ENCODE assay signal across 8 cellular contexts in the genomic region with DNA sequence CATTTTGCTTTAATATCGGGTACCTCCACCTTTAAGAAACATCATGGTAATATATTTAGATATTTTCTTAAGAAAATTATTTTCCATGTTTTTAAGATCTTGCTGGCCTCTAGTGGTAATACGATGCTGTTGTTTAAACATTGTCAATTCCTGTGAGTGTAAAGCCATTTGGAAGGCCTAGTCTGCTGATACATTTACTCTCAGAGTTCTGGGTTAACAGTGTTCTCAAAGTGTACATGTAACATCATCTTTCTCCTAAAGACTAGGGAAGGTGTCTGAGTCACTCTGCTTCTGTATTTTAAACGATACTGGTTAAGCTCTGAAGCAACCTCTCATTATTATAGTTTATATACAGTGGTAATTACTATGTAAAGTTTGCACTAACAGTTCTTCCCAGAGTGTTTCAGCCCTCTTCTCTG.
DNase-seq lines count a peak whose midpoint lies in the region; ATAC-seq, FAIRE-seq and TF ChIP-seq lines count a peak whose summit lies in the region.

No MANE protein-coding gene starts in this region.

- DNase-seq in GDM1 (lab: John Stamatoyannopoulos, UW) (peak; percentile 26), NCI-H446 treated with DMSO at 0.1 percent for 48 hours (lab: John Stamatoyannopoulos, UW) (peak; percentile 31), H1 (ENCODE audit: low read depth in 1 of 2, low spot score in 2 of 2) (no peak), neural crest cell (ENCODE audit: low read depth, low spot score) (no peak), NCI-H1436 treated with DMSO at 0.1 percent for 48 hours (lab: John Stamatoyannopoulos, UW) (no peak), occipital lobe (lab: John Stamatoyannopoulos, UW) (no peak), T-helper 1 cell (no peak)

- no peak overlapping the region for H3K4ac ChIP-seq in H1 (replicated peaks; ENCODE audit: insufficient read length, low read depth, low read length)

- POLR2A ChIA-PET in H1 (lab: Charles Lee; ENCODE audit: partially characterized antibody) = interaction anchor here (1.7 kb wide), 1 partner anchor 17 kb away, joined by 7 read pairs; no protein-coding TSS in a partner anchor

- no peak overlapping the region for H3K18ac ChIP-seq in H1 (ENCODE audit: extremely low read depth, low read length)

- no peak overlapping the region for H3K27ac Mint-ChIP-seq in neural crest cell (ENCODE audit: unreplicated experiment)

- H3K79me2 ChIP-seq in H1 (ENCODE audit: control insufficient read depth in 1 of 2, insufficient read depth in 2 of 2, low read length in 2 of 2) = peaks cover 0 to 57% of the 10 kb centered on the region in 2 experiments; a peak in 2 of 4 replicates

- no peaks in the 10 kb centered on the region for H3K9me3 Mint-ChIP-seq in neural crest cell

- no peak overlapping the region; the same call in 1 of the 2 replicates for H2BK20ac ChIP-seq in H1 (ENCODE audit: low read length)

- TF ChIP-seq POLR2A in H1 (IDR thresholded peaks at IDR 0.05; ENCODE audit: control extremely low read depth in 1 of 2, low read depth in 2 of 2, low read length in 2 of 2) = no peak

- no peak overlapping the region for H2BK15ac ChIP-seq in H1 (ENCODE audit: low read length)

- H3K56ac ChIP-seq in H1 (replicated peaks; ENCODE audit: insufficient read length, low read depth, low read length) = no peak overlapping the region

- H3K36me3 Mint-ChIP-seq in neural crest cell (ENCODE audit: low read depth) = peaks cover 7% of the 10 kb centered on the region

- peak overlapping the region; percentile 62; the same call in 1 of the 2 replicates for H2BK12ac ChIP-seq in H1 (ENCODE audit: low read depth, low read length)

- peaks cover 19% of the 10 kb centered on the region for H3K4me1 Mint-ChIP-seq in neural crest cell

- TF ChIP-seq CTCF in H1 (IDR thresholded peaks at IDR 0.05; ENCODE audit: control extremely low read depth in 1 of 3, insufficient read depth in 1 of 3, low read depth in 1 of 3, low read length in 3 of 3) (peak in 2 of 3 experiments; percentile 35 to 41; a peak in 2 of 4 replicates), neural crest cell (conservative IDR thresholded peaks at IDR 0.05) (peak; percentile 71)

- peak overlapping the region; percentile 73 for H4K5ac ChIP-seq in H1 (ENCODE audit: insufficient read length, low read depth, low read length)

- H3K27me3 Mint-ChIP-seq in neural crest cell (ENCODE audit: low read depth) = no peaks in the 10 kb centered on the region

- no peak for FAIRE-seq in H1 (lab: Jason Lieb, UNC)

- H3K27me3 ChIP-seq in H1 (replicated peaks in 1 of 4; ENCODE audit: control insufficient read depth in 3 of 4, extremely low read depth in 1 of 4, insufficient read depth in 3 of 4, low read length in 3 of 4) = no peaks in the 10 kb centered on the region

- no peaks in the 10 kb centered on the region for H3K36me3 ChIP-seq in H1 (ENCODE audit: control insufficient read depth in 2 of 4, insufficient read depth in 4 of 4, low read length in 3 of 4)

- no peak overlapping the region for H3K23ac ChIP-seq in H1 (ENCODE audit: insufficient read length)

- TF ChIP-seq RAD21 in H1 (IDR thresholded peaks at IDR 0.05 in 1 of 2, conservative IDR thresholded peaks at IDR 0.05 in 1 of 2; ENCODE audit: low read depth in 2 of 2, low read length in 2 of 2) = peak; percentile 54 to 56

- 8% methylated on average over 3 of the region's 3 CpGs; no CpG with 5 or more reads in 1 of the 2 experiments for WGBS in H1 (ENCODE audit: extremely low coverage in 1 of 2, insufficient coverage in 1 of 2, insufficient read length in 1 of 2, insufficient replicate concordance in 2 of 2, low coverage in 1 of 2, low lambda C conversion rate in 2 of 2, missing lambda C conversion rate in 1 of 2), 2 experiments

- peak overlapping the region in 1 of 4 experiments; percentile 53; a peak in 2 of 8 replicates for H3K4me3 ChIP-seq in H1 (ENCODE audit: extremely low read depth in 1 of 4, insufficient read depth in 2 of 4, low read depth in 3 of 4, low read length in 4 of 4)

- no peak for TF ChIP-seq EP300 in H1 (IDR thresholded peaks at IDR 0.05; ENCODE audit: borderline replicate concordance in 1 of 2, low read depth in 2 of 2, low read length in 2 of 2)

- H3K4me3 Mint-ChIP-seq in neural crest cell = no peak overlapping the region

- H3K4me1 ChIP-seq in H1 (replicated peaks in 1 of 4; ENCODE audit: control insufficient read depth in 3 of 4, insufficient read depth in 4 of 4, low read length in 3 of 4) = peaks cover 9 to 23% (median 12%) of the 10 kb centered on the region in 4 experiments; a peak in 6 of 7 replicates

- no peak overlapping the region for H4K8ac ChIP-seq in H1 (ENCODE audit: extremely low read depth, insufficient read depth, low read length)

- H3K23me2 ChIP-seq in H1 (ENCODE audit: low read depth, low read length) = no peaks in the 10 kb centered on the region

- H3K9ac ChIP-seq in H1 (replicated peaks in 1 of 4; ENCODE audit: extremely low read depth in 1 of 4, low read depth in 3 of 4, low read length in 3 of 4) = peak overlapping the region in 1 of 4 experiments; percentile 13; a peak in 2 of 7 replicates

- H3K27ac ChIP-seq in H1 (ENCODE audit: low read depth, low read length) = peak overlapping the region; percentile 58

- H4K91ac ChIP-seq in H1 (replicated peaks; ENCODE audit: insufficient read length, low read length) = peak overlapping the region; percentile 8

- H2BK120ac ChIP-seq in H1 (replicated peaks; ENCODE audit: low read depth, low read length) = peak overlapping the region; percentile 63

- H3K14ac ChIP-seq in H1 (ENCODE audit: insufficient read length) = no peak overlapping the region

- H3K4me2 ChIP-seq in H1 (ENCODE audit: insufficient read depth in 1 of 2, low read depth in 2 of 2, low read length in 2 of 2) = peak overlapping the region; percentile 57 to 64

- no peaks in the 10 kb centered on the region; the same call in 1 of the 2 replicates for H3K79me1 ChIP-seq in H1 (ENCODE audit: low read depth, low read length)

- H2BK5ac ChIP-seq in H1 (ENCODE audit: low read depth, low read length) = peak overlapping the region; percentile 54

- no peak overlapping the region for H2AFZ ChIP-seq in H1 (ENCODE audit: low read length)

- no peaks in the 10 kb centered on the region for H4K20me1 ChIP-seq in H1 (replicated peaks in 1 of 2; ENCODE audit: control insufficient read depth in 1 of 2, insufficient read depth in 2 of 2, low read length in 2 of 2)

- CTCF ChIA-PET in H1 (lab: Charles Lee; ENCODE audit: partially characterized antibody) = interaction anchor here (0.8 to 2.3 kb wide), 7 partner anchors 16 to 299 kb away, joined by 3 to 13 read pairs (median 4); no protein-coding TSS in a partner anchor

- H2AK5ac ChIP-seq in H1 (ENCODE audit: low read depth, low read length) = no peak overlapping the region

- ATAC-seq in GM19395 (IDR thresholded peaks at IDR 0.05; ENCODE audit: unreplicated experiment) = no peak

- no peaks in the 10 kb centered on the region for H3K9me3 ChIP-seq in H1 (ENCODE audit: insufficient read depth in 2 of 2, low read depth in 1 of 2, low read length in 1 of 2)

Comparison
In these comparisons a context has a peak if more than half of its experiments do, and no peak if none do; other contexts are left out.
1. DNase-seq: peak in GDM1 (single experiment) and NCI-H446 treated with DMSO at 0.1 percent for 48 hours (single experiment); none in H1 (0 of 2), neural crest cell (single experiment), NCI-H1436 treated with DMSO at 0.1 percent for 48 hours (single experiment), occipital lobe (single experiment) and T-helper 1 cell (0 of 5).